ENCODE assay signal across 40 cellular contexts in the genomic region with DNA sequence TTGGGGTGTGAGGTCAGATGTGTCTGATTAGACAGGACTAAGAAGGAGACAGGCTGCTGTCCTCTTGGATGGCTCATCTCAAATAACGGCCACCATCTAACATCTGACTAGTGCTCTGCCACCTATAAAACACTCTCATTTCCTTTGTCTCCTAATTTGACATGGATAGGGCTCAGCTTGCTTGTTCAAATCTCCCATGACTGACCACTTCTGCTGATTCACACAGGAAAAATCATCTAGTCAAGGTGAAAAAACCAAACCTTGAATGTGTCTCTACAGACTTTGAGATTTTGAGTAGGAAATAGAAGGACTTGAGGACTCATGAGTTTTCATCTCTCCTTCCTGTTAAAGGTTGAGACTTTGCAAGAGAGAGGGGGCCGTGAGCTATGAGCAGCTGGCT.
"Had no signal": no experiment of that assay in that cellular context is flagged by ENCODE, and none has a peak within 500 bp of the region (broad histone marks: within the 10 kb centered on the region; RNA-seq: fewer than 3 reads in every experiment).

No MANE protein-coding gene starts in this region.

- FAIRE-seq: astrocyte, TTC549 had no signal

- H3K4me1 ChIP-seq: adrenal gland, body of pancreas, breast epithelium had no signal

- DNase-seq: activated B cell treated with CpG ODN at 0.5 μM for 24 hours; activated CD4-positive, alpha-beta memory T cell treated with anti-CD3 and anti-CD28 coated beads for 36 hours; activated CD4-positive, alpha-beta T cell treated with anti-CD3 and anti-CD28 coated beads for 4 hours; activated CD4-positive, alpha-beta T cell treated with anti-CD3 and anti-CD28 coated beads, Interleukin-2, amount 10 ng/mL, durations not matched to agents 24 days and 14 days; activated CD4-positive, alpha-beta T cell treated with anti-CD3 and anti-CD28 coated beads, Interleukin-2, amount 50 U/mL, for 1 hour; activated CD4-positive, alpha-beta T cell treated with anti-CD3 and anti-CD28 coated beads, Interleukin-2, amount 50 U/mL, for 4 hours; activated CD4-positive, CD25-positive, alpha-beta regulatory T cell treated with anti-CD3 and anti-CD28 coated beads, Interleukin-2, amount 50 U/mL, for 72 hours; activated CD8-positive, alpha-beta memory T cell treated with anti-CD3 and anti-CD28 coated beads, Interleukin-2, amount 50 U/mL, for 4 hours; activated CD8-positive, alpha-beta T cell treated with anti-CD3 and anti-CD28 coated beads for 36 hours; activated effector memory CD4-positive, alpha-beta T cell treated with anti-CD3 and anti-CD28 coated beads, Interleukin-2, amount 50 U/mL, for 16 hours; activated gamma-delta T cell treated with Interleukin-2 at 50 U/mL for 16 hours; activated naive CD4-positive, alpha-beta T cell; activated naive CD4-positive, alpha-beta T cell treated with anti-CD3 and anti-CD28 coated beads for 36 hours; activated naive CD4-positive, alpha-beta T cell treated with anti-CD3 and anti-CD28 coated beads, Interleukin-2, amount 50 U/mL, for 16 hours; activated naive CD8-positive, alpha-beta T cell treated with anti-CD3 and anti-CD28 coated beads for 36 hours; activated T-cell treated with anti-CD3 and anti-CD28 coated beads for 4 hours; activated T-cell treated with anti-CD3 and anti-CD28 coated beads, Interleukin-2, amount 50 U/mL, for 1 hour; activated T-cell treated with anti-CD3 and anti-CD28 coated beads, Interleukin-2, amount 50 U/mL, for 4 hours; activated T-cell treated with anti-CD3 and anti-CD28 coated beads, Interleukin-2, amount 50 U/mL, for 72 hours; adrenal gland; amniotic stem cell; aorta; body of pancreas; brain microvascular endothelial cell; caudate nucleus; cerebellar nuclear complex; T-helper 1 cell; T-helper 2 cell; T-helper 9 cell had no signal

- H3K4me3 ChIP-seq: adrenal gland, body of pancreas, breast epithelium, cardiac muscle cell had no signal

- ATAC-seq: activated CD8-positive, alpha-beta T cell treated with anti-CD3 and anti-CD28 coated beads for 36 hours; activated naive CD4-positive, alpha-beta T cell treated with anti-CD3 and anti-CD28 coated beads, Interleukin-2, amount 50 U/mL, for 72 hours; activated T-cell treated with anti-CD3 and anti-CD28 coated beads, Interleukin-2, amount 50 U/mL, for 4 hours; activated T-cell treated with anti-CD3 and anti-CD28 coated beads, Interleukin-2, amount 50 U/mL, for 72 hours; activated T-helper 17 cell treated with anti-CD3 and anti-CD28 coated beads, Interleukin-2, amount 50 U/mL, for 72 hours; body of pancreas had no signal

- H3K9me3 Mint-ChIP-seq: activated CD4-positive, alpha-beta memory T cell treated with anti-CD3 and anti-CD28 coated beads for 36 hours; activated CD4-positive, alpha-beta T cell treated with anti-CD3 and anti-CD28 coated beads, Interleukin-2, amount 10 ng/mL, durations not matched to agents 24 days and 14 days; activated CD8-positive, alpha-beta T cell treated with anti-CD3 and anti-CD28 coated beads for 36 hours; activated naive CD4-positive, alpha-beta T cell treated with anti-CD3 and anti-CD28 coated beads for 36 hours; activated naive CD4-positive, alpha-beta T cell treated with anti-CD3 and anti-CD28 coated beads, Interleukin-2, amount 50 U/mL, for 72 hours; activated naive CD8-positive, alpha-beta T cell treated with anti-CD3 and anti-CD28 coated beads for 36 hours; activated T-cell treated with anti-CD3 and anti-CD28 coated beads, Interleukin-2, amount 50 U/mL, for 4 hours; activated T-cell treated with anti-CD3 and anti-CD28 coated beads, Interleukin-2, amount 50 U/mL, for 72 hours; activated T-helper 1 cell treated with anti-CD3 and anti-CD28 coated beads, Interleukin-12 subunit alpha, Interleukin-12 subunit beta, Interleukin-2, Interleukin-4 antibody, amounts not matched to agents 30 ng/mL and 10 ng/mL and 1 ng/mL, durations not matched to agents 14 hours and 24 hours and 36 hours; activated T-helper 17 cell treated with anti-CD3 and anti-CD28 coated beads, Interleukin-2, amount 50 U/mL, for 72 hours; central memory CD8-positive, alpha-beta T cell; T-helper 1 cell treated with Interleukin-12 subunit alpha and Interleukin-12 subunit beta and Interleukin-4 antibody, amounts not matched to agents 30 μg/mL and 1 μg/mL, for 36 hours; T-helper 2 cell treated with Interferon-gamma antibody and Interleukin-4, amounts not matched to agents 5 μg/mL and 100 μg/mL, for 36 hours had no signal

- H3K27me3 ChIP-seq: adrenal gland, body of pancreas, brain microvascular endothelial cell, breast epithelium, cardiac muscle cell had no signal

- H3K36me3 ChIP-seq: adrenal gland, brain microvascular endothelial cell, breast epithelium, cardiac muscle cell had no signal

- H3K4me3 Mint-ChIP-seq: activated B cell treated with CpG ODN at 0.5 μM for 24 hours; activated CD4-positive, alpha-beta memory T cell treated with anti-CD3 and anti-CD28 coated beads for 36 hours; activated CD4-positive, alpha-beta T cell treated with anti-CD3 and anti-CD28 coated beads, Interleukin-2, amount 10 ng/mL, durations not matched to agents 24 days and 14 days; activated CD8-positive, alpha-beta T cell treated with anti-CD3 and anti-CD28 coated beads for 36 hours; activated naive CD4-positive, alpha-beta T cell treated with anti-CD3 and anti-CD28 coated beads for 36 hours; activated naive CD8-positive, alpha-beta T cell treated with anti-CD3 and anti-CD28 coated beads for 36 hours; activated T-cell treated with anti-CD3 and anti-CD28 coated beads, Interleukin-2, amount 50 U/mL, for 4 hours; activated T-cell treated with anti-CD3 and anti-CD28 coated beads, Interleukin-2, amount 50 U/mL, for 72 hours; activated T-helper 1 cell treated with anti-CD3 and anti-CD28 coated beads, Interleukin-12 subunit alpha, Interleukin-12 subunit beta, Interleukin-2, Interleukin-4 antibody, amounts not matched to agents 30 ng/mL and 10 ng/mL and 1 ng/mL, durations not matched to agents 14 hours and 24 hours and 36 hours; activated T-helper 17 cell treated with anti-CD3 and anti-CD28 coated beads, Interleukin-2, amount 50 U/mL, for 72 hours; central memory CD8-positive, alpha-beta T cell; T-helper 1 cell treated with Interleukin-12 subunit alpha and Interleukin-12 subunit beta and Interleukin-4 antibody, amounts not matched to agents 30 μg/mL and 1 μg/mL, for 36 hours; T-helper 2 cell treated with Interferon-gamma antibody and Interleukin-4, amounts not matched to agents 5 μg/mL and 100 μg/mL, for 36 hours had no signal

- H3K36me3 Mint-ChIP-seq: activated CD4-positive, alpha-beta memory T cell treated with anti-CD3 and anti-CD28 coated beads for 36 hours; activated naive CD4-positive, alpha-beta T cell treated with anti-CD3 and anti-CD28 coated beads, Interleukin-2, amount 50 U/mL, for 72 hours; activated naive CD8-positive, alpha-beta T cell treated with anti-CD3 and anti-CD28 coated beads for 36 hours had no signal

- H3K9me3 ChIP-seq: adrenal gland, body of pancreas, breast epithelium had no signal

- H3K4me1 Mint-ChIP-seq: activated B cell treated with CpG ODN at 0.5 μM for 24 hours; activated CD4-positive, alpha-beta T cell treated with anti-CD3 and anti-CD28 coated beads, Interleukin-2, amount 10 ng/mL, durations not matched to agents 24 days and 14 days; activated naive CD8-positive, alpha-beta T cell treated with anti-CD3 and anti-CD28 coated beads for 36 hours; activated T-helper 17 cell treated with anti-CD3 and anti-CD28 coated beads, Interleukin-2, amount 50 U/mL, for 72 hours; central memory CD8-positive, alpha-beta T cell had no signal

- H3K27ac Mint-ChIP-seq: activated B cell treated with CpG ODN at 0.5 μM for 24 hours; activated CD4-positive, alpha-beta memory T cell treated with anti-CD3 and anti-CD28 coated beads for 36 hours; activated CD4-positive, alpha-beta T cell treated with anti-CD3 and anti-CD28 coated beads, Interleukin-2, amount 10 ng/mL, durations not matched to agents 24 days and 14 days; activated CD8-positive, alpha-beta T cell treated with anti-CD3 and anti-CD28 coated beads for 36 hours; activated naive CD4-positive, alpha-beta T cell treated with anti-CD3 and anti-CD28 coated beads for 36 hours; activated naive CD4-positive, alpha-beta T cell treated with anti-CD3 and anti-CD28 coated beads, Interleukin-2, amount 50 U/mL, for 72 hours; activated naive CD8-positive, alpha-beta T cell treated with anti-CD3 and anti-CD28 coated beads for 36 hours; activated T-cell treated with anti-CD3 and anti-CD28 coated beads, Interleukin-2, amount 50 U/mL, for 72 hours; activated T-helper 1 cell treated with anti-CD3 and anti-CD28 coated beads, Interleukin-12 subunit alpha, Interleukin-12 subunit beta, Interleukin-2, Interleukin-4 antibody, amounts not matched to agents 30 ng/mL and 10 ng/mL and 1 ng/mL, durations not matched to agents 14 hours and 24 hours and 36 hours; activated T-helper 17 cell treated with anti-CD3 and anti-CD28 coated beads, Interleukin-2, amount 50 U/mL, for 72 hours; T-helper 1 cell treated with Interleukin-12 subunit alpha and Interleukin-12 subunit beta and Interleukin-4 antibody, amounts not matched to agents 30 μg/mL and 1 μg/mL, for 36 hours; T-helper 2 cell treated with Interferon-gamma antibody and Interleukin-4, amounts not matched to agents 5 μg/mL and 100 μg/mL, for 36 hours had no signal

- H3K27me3 Mint-ChIP-seq: activated CD4-positive, alpha-beta memory T cell treated with anti-CD3 and anti-CD28 coated beads for 36 hours; activated CD4-positive, alpha-beta T cell treated with anti-CD3 and anti-CD28 coated beads, Interleukin-2, amount 10 ng/mL, durations not matched to agents 24 days and 14 days; activated CD8-positive, alpha-beta T cell treated with anti-CD3 and anti-CD28 coated beads for 36 hours; activated naive CD8-positive, alpha-beta T cell treated with anti-CD3 and anti-CD28 coated beads for 36 hours; activated T-helper 17 cell treated with anti-CD3 and anti-CD28 coated beads, Interleukin-2, amount 50 U/mL, for 72 hours had no signal

- H3K27ac ChIP-seq: adrenal gland, body of pancreas, brain microvascular endothelial cell, breast epithelium, cardiac muscle cell, VCaP had no signal
